ENCODE assay signal across 8 cellular contexts in the genomic region with DNA sequence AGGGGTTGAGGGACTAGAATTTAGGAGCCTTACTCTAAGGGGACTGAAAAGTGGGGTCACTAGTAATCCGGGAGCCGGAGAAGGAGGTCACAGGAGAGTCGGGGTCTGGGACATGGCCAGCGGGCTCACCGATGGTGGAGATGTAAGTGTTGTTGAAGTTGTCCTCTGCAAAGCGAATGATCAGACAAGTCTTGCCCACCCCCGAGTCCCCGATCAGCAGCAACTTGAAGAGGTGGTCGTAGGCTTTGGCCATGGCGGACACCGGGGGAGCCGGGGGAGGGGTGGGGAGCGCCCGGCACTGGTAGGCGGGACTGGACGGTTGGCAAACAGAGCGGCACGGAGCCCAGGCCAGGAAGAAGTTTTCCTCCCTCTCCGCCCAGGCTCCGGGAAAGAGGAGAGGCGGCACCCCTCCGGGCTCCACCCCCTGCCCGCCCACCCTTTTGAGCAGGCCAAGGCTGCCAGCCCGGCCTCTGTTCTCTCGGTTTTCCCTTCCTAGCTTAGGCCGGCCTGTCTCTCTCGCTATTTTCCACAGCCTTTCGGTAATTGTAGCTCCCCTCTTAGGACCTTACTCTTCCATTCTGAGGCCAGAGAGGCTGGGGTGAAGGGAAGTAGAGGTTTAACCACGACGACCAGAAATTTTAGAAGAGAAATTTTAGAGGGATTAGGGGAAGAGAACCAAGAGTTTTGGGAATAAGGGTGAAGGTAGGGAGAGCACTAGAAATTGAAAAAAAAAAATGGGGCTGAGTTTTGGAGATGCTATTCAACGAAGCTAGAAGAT. TPM values are rescaled to one million over a fixed set of nuclear protein-coding genes. Genes with fewer than 3 reads are reported as not detected.
A peak's percentile ranks its signal among the peaks of the same experiment; 100 is the strongest.
DNase-seq lines count a peak whose midpoint lies in the region; ATAC-seq and TF ChIP-seq lines count a peak whose summit lies in the region.

A gene (minus strand): TSS at position 356 of the 778 bp plus-strand sequence. CDS start 103 bp downstream, at position 253.

- no peaks in the 10 kb centered on the region for H3K27me3 ChIP-seq in AG04450 (ENCODE audit: control insufficient read depth, insufficient read depth, low read length)

- POLR2A ChIA-PET in AG04450 (lab: Yijun Ruan, JAX) = interaction anchor here (0.9 to 3.4 kb wide), 4 partner anchors 9 to 28 kb away, joined by 5 to 22 read pairs (median 10); a partner anchor contains a TSS

- H3K9me3 ChIP-seq in AG04450 (ENCODE audit: control insufficient read depth, insufficient read depth, low read length) = no peaks in the 10 kb centered on the region; the same call in 1 of the 2 replicates

- H3K27ac ChIP-seq in AG04450 (ENCODE audit: low read depth, low read length) = peak within 1 kb of the TSS; percentile 80

- intact Hi-C loops in Right ventricle myocardium inferior (cut with DNase I) = loop anchor here (1.0 to 10.0 kb wide), 4 partner anchors 40 to 471 kb away; a partner anchor contains a TSS

- ATAC-seq in Right ventricle myocardium inferior (peak; percentile 87), HG03469 (IDR thresholded peaks at IDR 0.05; ENCODE audit: unreplicated experiment) (no peak), HG03159 (IDR thresholded peaks at IDR 0.05; ENCODE audit: unreplicated experiment) (no peak)

- CTCF ChIA-PET in AG04450 (lab: Charles Lee) = interaction anchor here (0.6 to 2.8 kb wide), 49 partner anchors 8 to 1982 kb away, joined by 3 to 46 read pairs (median 5); a partner anchor contains a TSS

- DNase-seq in AG04450 (ENCODE audit: low read depth, low spot score) (no peak), GM13977 (ENCODE audit: low spot score) (peak; percentile 56), NCI-H446 (lab: John Stamatoyannopoulos, UW) (peak; percentile 82 to 93), amniotic epithelial cell (ENCODE audit: low read depth) (peak; percentile 83), Right ventricle myocardium inferior (ENCODE audit: missing footprints) (peak; percentile 88), occipital lobe (lab: John Stamatoyannopoulos, UW) (peak; percentile 34)

- in situ Hi-C loops in GM13977 (cut with MboI; ENCODE audit: low pct_unique_long_range_greater_than_20kb, low sequenced_read_pairs, unreplicated experiment) = loop anchor here (10.0 to 25.0 kb wide), 2 partner anchors 311 to 474 kb away; a partner anchor contains a TSS

- H3K4me3 ChIP-seq in AG04450 (ENCODE audit: low read depth, low read length) = peak within 1 kb of the TSS; percentile 73

- no peak for TF ChIP-seq CTCF in AG04450 (IDR thresholded peaks at IDR 0.05; ENCODE audit: low read depth, low read length)
- no peak for TF ChIP-seq CTCF in GM13977 (IDR thresholded peaks at IDR 0.05; ENCODE audit: extremely low read depth, insufficient read depth, missing control alignments)

RNA-seq across cellular contexts. Expression of the gene that starts here (rescaled TPM):
- 250 and 259 TPM in 2 replicates for polyA plus RNA-seq in AG04450 (2011; rRNA removed)
- 89.1 and 96.0 TPM in 2 replicates for polyA minus RNA-seq in AG04450 (2011; rRNA and poly(A)+ RNA removed)
- 61.4 TPM for total RNA-seq in Right ventricle myocardium inferior
- 7.0 TPM for total RNA-seq in occipital lobe
